Comparison of ENCODE assay signal across 8 cellular contexts in genomic region chr13:91346848-91347211, GRCh38. TPM values are rescaled to one million over a fixed set of nuclear protein-coding genes. Genes with fewer than 3 reads are reported as not detected.
DNase-seq lines count a peak whose midpoint lies in the region; ATAC-seq and TF ChIP-seq lines count a peak whose summit lies in the region.

No MANE protein-coding gene starts in this region.

- H3K27ac Mint-ChIP-seq in naive thymus-derived CD4-positive, alpha-beta T cell = peak overlapping the region; percentile 86 to 97 (median 93)

- dilution Hi-C loops in IMR-90 (cut with HindIII; ENCODE audit: low sequenced_read_pairs, unreplicated experiment) = no loop called here

- peak overlapping the region; percentile 88 to 97 (median 92) for H3K4me3 Mint-ChIP-seq in naive thymus-derived CD4-positive, alpha-beta T cell

- 0 out of 2 replicates have a peak overlapping the region, but pooled peaks have one; percentile 11 for H3K9ac ChIP-seq in IMR-90 (ENCODE audit: low read depth, low read length)
- H3K9ac ChIP-seq in endocrine pancreas (ENCODE audit: control insufficient read depth, insufficient read depth, low read length) = peak overlapping the region; percentile 54

- H3K27me3 Mint-ChIP-seq in naive thymus-derived CD4-positive, alpha-beta T cell = peaks cover 0 to 6% (median 0%) of the 10 kb centered on the region in 5 donors

- no peak overlapping the region for H4K5ac ChIP-seq in IMR-90 (ENCODE audit: low read depth, low read length)

- peaks cover 0 to 19% (median 9%) of the 10 kb centered on the region in 5 donors for H3K36me3 Mint-ChIP-seq in naive thymus-derived CD4-positive, alpha-beta T cell

- H3K4me3 ChIP-seq in IMR-90 (ENCODE audit: insufficient read depth, low read depth, low read length) (peak overlapping the region; percentile 73), endocrine pancreas (ENCODE audit: control insufficient read depth, insufficient read depth, low read length) (peak overlapping the region; percentile 71), tibial artery (peak overlapping the region; percentile 91 to 93)
- H3K4me3 ChIP-seq in naive thymus-derived CD4-positive, alpha-beta T cell (ENCODE audit: low read length) = peak overlapping the region; percentile 78

- H3K9me1 ChIP-seq in IMR-90 (ENCODE audit: insufficient read depth, low read length) = no peaks in the 10 kb centered on the region

- in situ Hi-C loops in IMR-90 (cut with MboI; ENCODE audit: low sequenced_read_pairs) = no loop called here

- H2BK120ac ChIP-seq in IMR-90 (ENCODE audit: low read depth, low read length) = no peak overlapping the region

- H3K4me1 Mint-ChIP-seq in naive thymus-derived CD4-positive, alpha-beta T cell = peaks cover 5 to 39% (median 34%) of the 10 kb centered on the region in 7 donors

- H3K79me1 ChIP-seq in IMR-90 (ENCODE audit: low read depth in 1 of 2, low read length in 2 of 2) = peaks cover 6 to 17% of the 10 kb centered on the region in 2 experiments

- H3K23ac ChIP-seq in IMR-90 (ENCODE audit: low read depth, low read length) = peak overlapping the region; percentile 46

- no peak for TF ChIP-seq POLR2A in IMR-90 (IDR thresholded peaks at IDR 0.05; ENCODE audit: low read depth, low read length)

- H4K8ac ChIP-seq in IMR-90 (ENCODE audit: low read depth in 2 of 2, low read length in 2 of 2) = no peak overlapping the region

- H3K9me3 ChIP-seq in IMR-90 (ENCODE audit: control insufficient read depth, insufficient read depth, low read length) (no peaks in the 10 kb centered on the region), endocrine pancreas (ENCODE audit: control insufficient read depth, low read length) (no peaks in the 10 kb centered on the region), tibial artery (no peaks in the 10 kb centered on the region)
- no peaks in the 10 kb centered on the region for H3K9me3 ChIP-seq in naive thymus-derived CD4-positive, alpha-beta T cell (ENCODE audit: control insufficient read depth in 2 of 3, low read length in 3 of 3)

- no peak overlapping the region for H3K56ac ChIP-seq in IMR-90 (ENCODE audit: extremely low read depth, insufficient read depth, low read length)

- BruUV-seq in IMR-90 (replicated peaks; lab: Mats Ljungman, UMichigan) = no TSS peak

- H3K14ac ChIP-seq in IMR-90 (replicated peaks; ENCODE audit: low read depth, low read length) = no peak overlapping the region

- H3K27me3 ChIP-seq in IMR-90 (ENCODE audit: control insufficient read depth, insufficient read depth, low read length) (peaks cover 8% of the 10 kb centered on the region; the same call in 1 of the 2 replicates), endocrine pancreas (ENCODE audit: control insufficient read depth, insufficient read depth, low read length) (no peaks in the 10 kb centered on the region), tibial artery (peaks cover 0 to 7% of the 10 kb centered on the region in 2 donors)
- no peaks in the 10 kb centered on the region for H3K27me3 ChIP-seq in naive thymus-derived CD4-positive, alpha-beta T cell (ENCODE audit: control insufficient read depth in 2 of 2, insufficient read depth in 2 of 2, low read length in 2 of 2)

- H3K27ac ChIP-seq in IMR-90 (ENCODE audit: insufficient read depth, low read length) (no peak overlapping the region), tibial artery (peak overlapping the region; percentile 74 to 95)
- peak overlapping the region; percentile 83 for H3K27ac ChIP-seq in naive thymus-derived CD4-positive, alpha-beta T cell (ENCODE audit: low read depth, low read length)

- no peak overlapping the region for H2AK9ac ChIP-seq in IMR-90 (replicated peaks; ENCODE audit: low read depth, low read length, poor library complexity)

- H2BK5ac ChIP-seq in IMR-90 (ENCODE audit: low read depth, low read length, poor library complexity, severe bottlenecking) = no peak overlapping the region

- POLR2A ChIA-PET in GM10248 (lab: Yijun Ruan, JAX) = interaction anchor here (0.9 to 1.0 kb wide), 2 partner anchors 11 to 35 kb away, joined by 3 to 4 read pairs; no protein-coding TSS in a partner anchor
- POLR2A ChIA-PET in IMR-90 (lab: Charles Lee; ENCODE audit: unreplicated experiment) = no interaction called here
- POLR2A ChIA-PET in naive thymus-derived CD4-positive, alpha-beta T cell (lab: Charles Lee) = interaction anchor here (1.0 kb wide), 1 partner anchor 33 kb away, joined by 4 read pairs; no protein-coding TSS in a partner anchor

- DNase-seq in GM10248 (ENCODE audit: extremely low spot score) = peak; percentile 17
- DNase-seq in IMR-90 = no peak
- DNase-seq in activated CD4-positive, alpha-beta T cell treated with anti-CD3 and anti-CD28 coated beads for 48 hours = peak; percentile 72
- DNase-seq in naive thymus-derived CD4-positive, alpha-beta T cell = peak in 7 of 9 donors; percentile 5 to 57 (median 51)
- DNase-seq in tibial artery = no peak
- DNase-seq in NCI-H446 (lab: John Stamatoyannopoulos, UW) = no peak

- peaks cover 12% of the 10 kb centered on the region for H4K20me1 ChIP-seq in IMR-90 (ENCODE audit: insufficient read depth, low read length)

- peaks cover 0 to 6% (median 0%) of the 10 kb centered on the region in 11 donors for H3K9me3 Mint-ChIP-seq in naive thymus-derived CD4-positive, alpha-beta T cell

- peaks cover 3% of the 10 kb centered on the region for H3K4me1 ChIP-seq in IMR-90 (ENCODE audit: control insufficient read depth, insufficient read depth, low read length)
- H3K4me1 ChIP-seq in endocrine pancreas (ENCODE audit: control insufficient read depth, insufficient read depth, low read length) = peaks cover 10% of the 10 kb centered on the region
- peaks cover 15 to 17% of the 10 kb centered on the region in 2 donors for H3K4me1 ChIP-seq in naive thymus-derived CD4-positive, alpha-beta T cell (ENCODE audit: control insufficient read depth in 2 of 2, insufficient read depth in 2 of 2, low read length in 2 of 2)
- peaks cover 0 to 28% (median 11%) of the 10 kb centered on the region in 4 donors for H3K4me1 ChIP-seq in tibial artery

- no peak overlapping the region for H2BK15ac ChIP-seq in IMR-90 (ENCODE audit: low read depth, low read length)

- no peak overlapping the region for H2BK20ac ChIP-seq in IMR-90 (ENCODE audit: low read depth, low read length)

- WGBS in IMR-90 (ENCODE audit: extremely low coverage in 2 of 2, insufficient read length in 1 of 2), 2 experiments = no CpG with 5 or more reads among the region's 11 CpGs

- H3K4ac ChIP-seq in IMR-90 (ENCODE audit: low read depth, low read length) = no peak overlapping the region

- peak overlapping the region; percentile 97 for H2AFZ ChIP-seq in IMR-90 (replicated peaks; ENCODE audit: low read length, poor library complexity)

- intact Hi-C loops in IMR-90 (cut with micrococcal nuclease) (no loop called here), tibial artery (cut with DNase I; ENCODE audit: low total_unique reads) (no loop called here)
- intact Hi-C loops in naive thymus-derived CD4-positive, alpha-beta T cell (cut with micrococcal nuclease) = loop anchor here (1.0 kb wide), 2 partner anchors 16 to 51 kb away; partner anchors contain the start of gene GPC5 (in 2 of the 2)

- no peak overlapping the region for H2AK5ac ChIP-seq in IMR-90 (ENCODE audit: low read depth, low read length)

- H3K36me3 ChIP-seq in IMR-90 (ENCODE audit: control insufficient read depth, insufficient read depth, low read length) = peaks cover 6% of the 10 kb centered on the region
- no peaks in the 10 kb centered on the region for H3K36me3 ChIP-seq in endocrine pancreas (ENCODE audit: control insufficient read depth, insufficient read depth, low read length)
- peaks cover 0 to 8% (median 0%) of the 10 kb centered on the region in 3 experiments for H3K36me3 ChIP-seq in naive thymus-derived CD4-positive, alpha-beta T cell (ENCODE audit: control insufficient read depth in 2 of 3, insufficient read depth in 3 of 3, low read length in 3 of 3)
- H3K36me3 ChIP-seq in tibial artery = peaks cover 9 to 16% (median 10%) of the 10 kb centered on the region in 3 donors

- CTCF ChIA-PET in GM10248 (lab: Yijun Ruan, JAX) = interaction anchor here (1.0 to 2.5 kb wide), 7 partner anchors 11 to 35 kb away, joined by 3 to 9 read pairs (median 4); no protein-coding TSS in a partner anchor
- CTCF ChIA-PET in IMR-90 (lab: Yijun Ruan, JAX) = no interaction called here
- CTCF ChIA-PET in naive thymus-derived CD4-positive, alpha-beta T cell (lab: Charles Lee) = no interaction called here

- TF ChIP-seq RAD21 in IMR-90 (IDR thresholded peaks at IDR 0.05; ENCODE audit: low read length) = no peak

- H3K18ac ChIP-seq in IMR-90 (ENCODE audit: low read depth, low read length) = no peak overlapping the region

- H4K91ac ChIP-seq in IMR-90 (ENCODE audit: insufficient read depth, low read depth, low read length) = no peak overlapping the region

- TF ChIP-seq CTCF in GM10248 (IDR thresholded peaks at IDR 0.05; ENCODE audit: control extremely low read depth, extremely low read depth, low read depth, missing control alignments) = no peak
- TF ChIP-seq CTCF in IMR-90 (conservative IDR thresholded peaks at IDR 0.05; ENCODE audit: low read depth, low read length) = no peak
- no peak for TF ChIP-seq CTCF in tibial artery (IDR thresholded peaks at IDR 0.05)

- peak overlapping the region; percentile 95 for H3K4me2 ChIP-seq in IMR-90 (ENCODE audit: low read depth, low read length)

- ATAC-seq in GM21576 (IDR thresholded peaks at IDR 0.05; ENCODE audit: unreplicated experiment) = peak; percentile 25
- ATAC-seq in IMR-90 (ENCODE audit: low read depth) = no peak
- ATAC-seq in naive thymus-derived CD4-positive, alpha-beta T cell = peak; percentile 30

TF ChIP-seq in IMR-90, 13 proteins besides CTCF, POLR2A, EP300 and RAD21 (continues in another document):
- TF ChIP-seq CEBPB (IDR thresholded peaks at IDR 0.05; ENCODE audit: low read depth, low read length) (no peak), CHD1 (IDR thresholded peaks at IDR 0.05; ENCODE audit: low read depth, low read length) (no peak), RCOR1 (IDR thresholded peaks at IDR 0.05; ENCODE audit: insufficient replicate concordance, low read length) (no peak), RFX5 (IDR thresholded peaks at IDR 0.05; ENCODE audit: low read depth, low read length) (no peak), MAFK (IDR thresholded peaks at IDR 0.05; ENCODE audit: low read depth, low read length) (no peak)

RNA-seq across cellular contexts. Expression of gene MIR17HG, which starts 0.7 kb away (rescaled TPM):
- 3.0 and 9.7 TPM in 2 replicates for total RNA-seq in IMR-90 (2012; rRNA removed)
- 0.75 and 0.77 TPM in 2 replicates for polyA plus RNA-seq in IMR-90 (2012; rRNA removed)
- polyA plus RNA-seq in IMR-90 (2012; cell fraction: cytosol; rRNA removed) = 0.03 and 0.14 TPM in 2 replicates
- polyA plus RNA-seq in IMR-90 (2012; cell fraction: nucleus; rRNA removed; ENCODE audit: low replicate concordance) = 0.27 and 3.9 TPM in 2 replicates
- 10 to 100 TPM; 10.3 to 17.5 (median 13.0) TPM for total RNA-seq in naive thymus-derived CD4-positive, alpha-beta T cell
- under 1 TPM; 0.28 to 0.87 TPM for polyA plus RNA-seq in naive thymus-derived CD4-positive, alpha-beta T cell

RNA-seq across cellular contexts. Expression of gene GPC5, which starts 51.6 kb away (rescaled TPM):
- total RNA-seq in IMR-90 (2012; rRNA removed) = 1.1 and 1.8 TPM in 2 replicates
- 0.94 and 1.1 TPM in 2 replicates for polyA plus RNA-seq in IMR-90 (2012; rRNA removed)
- 0.37 and 0.83 TPM in 2 replicates for polyA plus RNA-seq in IMR-90 (2012; cell fraction: cytosol; rRNA removed)
- 0.22 and 0.56 TPM in 2 replicates for polyA plus RNA-seq in IMR-90 (2012; cell fraction: nucleus; rRNA removed; ENCODE audit: low replicate concordance)
- under 1 TPM in 2 of 5 experiments, not detected in 3; 0.10 to 0.38 TPM for total RNA-seq in naive thymus-derived CD4-positive, alpha-beta T cell
- not detected for polyA plus RNA-seq in naive thymus-derived CD4-positive, alpha-beta T cell

Comparison
In these comparisons a context has a peak if more than half of its experiments do, and no peak if none do; other contexts are left out.
1. DNase-seq: peak in GM10248 (single experiment), activated CD4-positive, alpha-beta T cell treated with anti-CD3 and anti-CD28 coated beads for 48 hours (single experiment) and naive thymus-derived CD4-positive, alpha-beta T cell (7 of 9); none in IMR-90 (single experiment), tibial artery (0 of 2) and NCI-H446 (0 of 2).
2. intact Hi-C loops: an anchor here in naive thymus-derived CD4-positive, alpha-beta T cell (1.0 kb wide); none called in IMR-90 and tibial artery.
3. Peak in every context shown above with its lines, with median percentiles within 50 percentile points of each other: H3K4me3 ChIP-seq.